ENCODE assay signal across 39 cellular contexts in genomic region chr17:14270508-14270907, GRCh38. TPM values are rescaled to one million over a fixed set of nuclear protein-coding genes. Genes with fewer than 3 reads are reported as not detected.
"Had no signal": no experiment of that assay in that cellular context is flagged by ENCODE, and none has a peak within 500 bp of the region (broad histone marks: within the 10 kb centered on the region; RNA-seq: fewer than 3 reads in every experiment).

No MANE protein-coding gene starts in this region.

- H3K4me3 ChIP-seq: coronary artery, esophagus squamous epithelium, gastroesophageal sphincter, heart right ventricle had no signal

- ATAC-seq: activated T-cell treated with anti-CD3 and anti-CD28 coated beads, Interleukin-2, amount 50 U/mL, for 72 hours; effector memory CD8-positive, alpha-beta T cell; gastroesophageal sphincter; heart right ventricle; WTC11 had no signal

- H3K27me3 ChIP-seq: brain microvascular endothelial cell, gastroesophageal sphincter had no signal

- H3K9me3 ChIP-seq: esophagus squamous epithelium had no signal

- H3K27ac Mint-ChIP-seq: activated CD4-positive, alpha-beta memory T cell treated with anti-CD3 and anti-CD28 coated beads, Interleukin-2, amount 10 ng/mL, durations not matched to agents 7 days and 5 days; activated CD4-positive, alpha-beta T cell treated with anti-CD3 and anti-CD28 coated beads, Interleukin-2, amount 10 ng/mL, durations not matched to agents 7 days and 5 days; activated naive CD8-positive, alpha-beta T cell; activated T-cell treated with anti-CD3 and anti-CD28 coated beads, Interleukin-2, amount 50 U/mL, for 24 hours; activated T-cell treated with anti-CD3 and anti-CD28 coated beads, Interleukin-2, amount 50 U/mL, for 72 hours; effector memory CD8-positive, alpha-beta T cell; WTC11 had no signal

- H3K27me3 Mint-ChIP-seq: activated naive CD8-positive, alpha-beta T cell; activated T-cell treated with anti-CD3 and anti-CD28 coated beads, Interleukin-2, amount 50 U/mL, for 24 hours had no signal

- H3K4me1 Mint-ChIP-seq: activated CD4-positive, alpha-beta memory T cell treated with anti-CD3 and anti-CD28 coated beads, Interleukin-2, amount 10 ng/mL, durations not matched to agents 7 days and 5 days; activated CD4-positive, alpha-beta T cell treated with anti-CD3 and anti-CD28 coated beads, Interleukin-2, amount 10 ng/mL, durations not matched to agents 7 days and 5 days; central memory CD8-positive, alpha-beta T cell; WTC11 had no signal

- H3K36me3 Mint-ChIP-seq: WTC11 had no signal

- H3K36me3 ChIP-seq: brain microvascular endothelial cell, esophagus squamous epithelium, gastroesophageal sphincter, heart right ventricle had no signal

- H3K4me3 Mint-ChIP-seq: activated CD4-positive, alpha-beta memory T cell treated with anti-CD3 and anti-CD28 coated beads, Interleukin-2, amount 10 ng/mL, durations not matched to agents 7 days and 5 days; activated CD4-positive, alpha-beta T cell treated with anti-CD3 and anti-CD28 coated beads, Interleukin-2, amount 10 ng/mL, durations not matched to agents 7 days and 5 days; activated naive CD8-positive, alpha-beta T cell; activated T-cell treated with anti-CD3 and anti-CD28 coated beads, Interleukin-2, amount 50 U/mL, for 24 hours; activated T-cell treated with anti-CD3 and anti-CD28 coated beads, Interleukin-2, amount 50 U/mL, for 72 hours; central memory CD8-positive, alpha-beta T cell; effector memory CD8-positive, alpha-beta T cell; WTC11 had no signal

- H3K9me3 Mint-ChIP-seq: central memory CD8-positive, alpha-beta T cell; effector memory CD8-positive, alpha-beta T cell had no signal

- H3K27ac ChIP-seq: brain microvascular endothelial cell, coronary artery, epithelial cell of prostate, esophagus squamous epithelium, gastroesophageal sphincter, heart right ventricle had no signal

- H3K4me1 ChIP-seq: esophagus squamous epithelium, gastroesophageal sphincter, heart right ventricle had no signal

- DNase-seq: activated CD4-positive, alpha-beta memory T cell treated with anti-CD3 and anti-CD28 coated beads, Interleukin-2, amount 10 ng/mL, durations not matched to agents 7 days and 5 days; activated CD4-positive, alpha-beta T cell treated with anti-CD3 and anti-CD28 coated beads for 1 hour; activated CD4-positive, alpha-beta T cell treated with anti-CD3 and anti-CD28 coated beads for 4 hours; activated CD4-positive, alpha-beta T cell treated with anti-CD3 and anti-CD28 coated beads, Interleukin-2, amount 10 ng/mL, durations not matched to agents 7 days and 5 days; activated CD4-positive, alpha-beta T cell treated with anti-CD3 and anti-CD28 coated beads, Interleukin-2, amount 50 U/mL, for 4 hours; activated CD8-positive, alpha-beta memory T cell treated with anti-CD3 and anti-CD28 coated beads, Interleukin-2, amount 50 U/mL, for 48 hours; activated gamma-delta T cell; activated naive CD4-positive, alpha-beta T cell treated with anti-CD3 and anti-CD28 coated beads, Interleukin-2, amount 50 U/mL, for 16 hours; activated naive CD4-positive, alpha-beta T cell treated with Interleukin-2 at 50 U/mL for 16 hours; activated T-cell treated with anti-CD3 and anti-CD28 coated beads for 4 hours; activated T-cell treated with anti-CD3 and anti-CD28 coated beads, Interleukin-2, amount 50 U/mL, for 24 hours; activated T-cell treated with anti-CD3 and anti-CD28 coated beads, Interleukin-2, amount 50 U/mL, for 72 hours; amniotic stem cell; anterior cingulate cortex; brain microvascular endothelial cell; dermis blood vessel endothelial cell; effector CD4-positive, alpha-beta T cell; effector memory CD8-positive, alpha-beta T cell; esophagus squamous epithelium; foreskin melanocyte; heart right ventricle; T-helper 2 cell had no signal

RNA-seq across cellular contexts. Expression of gene HS3ST3B1, which starts 30.4 kb away (rescaled TPM):
- total RNA-seq: endothelial cell of umbilical vein had no signal
- polyA plus RNA-seq: endothelial cell of umbilical vein had no signal

RNA-seq across cellular contexts. Expression of gene CDRT15, which starts 33.8 kb away (rescaled TPM):
- total RNA-seq: activated CD4-positive, alpha-beta memory T cell treated with anti-CD3 and anti-CD28 coated beads, Interleukin-2, amount 10 ng/mL, durations not matched to agents 7 days and 5 days; activated CD4-positive, alpha-beta T cell treated with anti-CD3 and anti-CD28 coated beads, Interleukin-2, amount 10 ng/mL, durations not matched to agents 7 days and 5 days; activated T-cell treated with anti-CD3 and anti-CD28 coated beads, Interleukin-2, amount 50 U/mL, for 72 hours; astrocyte; bronchial epithelial cell; cardiac septum; cerebellum; dermis blood vessel endothelial cell; endothelial cell of umbilical vein; esophagus squamous epithelium; fibroblast of lung; fibroblast of villous mesenchyme; gastroesophageal sphincter; glomerular endothelial cell; heart right ventricle; T-helper 1 cell treated with Interleukin-12 subunit alpha and Interleukin-12 subunit beta and Interleukin-4 antibody, amounts not matched to agents 30 ng/mL and 1 ng/mL, for 36 hours; WTC11 had no signal
- polyA plus RNA-seq: adipose tissue, endothelial cell of umbilical vein, esophagus, fibroblast of lung, heart right ventricle had no signal
